ENCODE assay signal across 8 cellular contexts in genomic region chr14:75259946-75260545, GRCh38. TPM values are rescaled to one million over a fixed set of nuclear protein-coding genes. Genes with fewer than 3 reads are reported as not detected.
A peak's percentile ranks its signal among the peaks of the same experiment; 100 is the strongest.
DNase-seq lines count a peak whose midpoint lies in the region; FAIRE-seq and TF ChIP-seq lines count a peak whose summit lies in the region.

No MANE protein-coding gene starts in this region.

- H2AFZ ChIP-seq in H1 (ENCODE audit: low read length): no peak overlapping the region

- H3K4me1 Mint-ChIP-seq in Caco-2 (ENCODE audit: low read depth, unreplicated experiment) (no peaks in the 10 kb centered on the region), progenitor cell of endocrine pancreas (ENCODE audit: low read depth) (peaks cover 29% of the 10 kb centered on the region)

- H4K20me1 ChIP-seq in H1 (replicated peaks in 1 of 2; ENCODE audit: control insufficient read depth in 1 of 2, insufficient read depth in 2 of 2, low read length in 2 of 2): no peaks in the 10 kb centered on the region

- no peak overlapping the region for H2BK20ac ChIP-seq in H1 (ENCODE audit: low read length)

- H3K27ac ChIP-seq in Peyer's patch: peak overlapping the region; percentile 82 to 96 (median 92)
- no peak overlapping the region for H3K27ac ChIP-seq in H1 (ENCODE audit: low read depth, low read length)

- DNase-seq in Caco-2: no peak
- DNase-seq in Peyer's patch: no peak
- DNase-seq in H1 (ENCODE audit: low read depth in 1 of 2, low spot score in 2 of 2): no peak
- no peak for DNase-seq in progenitor cell of endocrine pancreas (ENCODE audit: low spot score, unreplicated experiment)
- no peak for DNase-seq in stimulated activated CD8-positive, alpha-beta memory T cell treated with anti-CD3 and anti-CD28 coated beads, Interleukin-4, amount 100 ng/mL, for 48 hours
- no peak for DNase-seq in dermis blood vessel endothelial cell
- DNase-seq in stimulated activated CD4-positive, alpha-beta T cell treated with anti-CD3 and anti-CD28 coated beads, Interleukin-4, amount 100 ng/mL, for 4 hours: no peak
- no peak for DNase-seq in hypothalamus (lab: John Stamatoyannopoulos, UW)

- no peak overlapping the region for H4K5ac ChIP-seq in H1 (ENCODE audit: insufficient read length, low read depth, low read length)

- BruUV-seq in Caco-2 (replicated peaks; lab: Mats Ljungman, UMichigan): no TSS peak

- CTCF ChIA-PET in Caco-2 (lab: Charles Lee): interaction anchor here (1.4 to 1.6 kb wide), 3 partner anchors 9 to 38 kb away, joined by 4 to 9 read pairs (median 6); no protein-coding TSS in a partner anchor
- CTCF ChIA-PET in H1 (lab: Charles Lee; ENCODE audit: partially characterized antibody): interaction anchor here (0.6 to 2.1 kb wide), 6 partner anchors 8 to 41 kb away, joined by 3 to 7 read pairs (median 4); no protein-coding TSS in a partner anchor

- no peak overlapping the region for H2BK15ac ChIP-seq in H1 (ENCODE audit: low read length)

- H4K8ac ChIP-seq in H1 (ENCODE audit: extremely low read depth, insufficient read depth, low read length): no peak overlapping the region

- peak overlapping the region in 2 of 4 experiments; percentile 92 to 97; a peak in 2 of 7 replicates for H3K9ac ChIP-seq in H1 (replicated peaks in 1 of 4; ENCODE audit: extremely low read depth in 1 of 4, low read depth in 3 of 4, low read length in 3 of 4)

- H3K79me2 ChIP-seq in H1 (ENCODE audit: control insufficient read depth in 1 of 2, insufficient read depth in 2 of 2, low read length in 2 of 2): no peaks in the 10 kb centered on the region

- H2AK5ac ChIP-seq in H1 (ENCODE audit: low read depth, low read length): no peak overlapping the region

- intact Hi-C loops in Caco-2 (cut with micrococcal nuclease; ENCODE audit: unreplicated experiment): loop anchor here (1.0 to 2.0 kb wide), 5 partner anchors 17 to 128 kb away; no protein-coding TSS in a partner anchor

- TF ChIP-seq CTCF in Caco-2 (IDR thresholded peaks at IDR 0.05; ENCODE audit: insufficient read depth in 1 of 2, low read depth in 1 of 2, low read length in 1 of 2, severe bottlenecking in 1 of 2, unreplicated experiment in 1 of 2): no peak
- TF ChIP-seq CTCF in Peyer's patch (IDR thresholded peaks at IDR 0.05): no peak
- no peak for TF ChIP-seq CTCF in H1 (IDR thresholded peaks at IDR 0.05; ENCODE audit: control extremely low read depth in 1 of 3, insufficient read depth in 1 of 3, low read depth in 1 of 3, low read length in 3 of 3)
- no peak for TF ChIP-seq CTCF in progenitor cell of endocrine pancreas (IDR thresholded peaks at IDR 0.05; ENCODE audit: unreplicated experiment)

- peak overlapping the region; percentile 100 for H3K27ac Mint-ChIP-seq in Caco-2 (ENCODE audit: unreplicated experiment)
- H3K27ac Mint-ChIP-seq in progenitor cell of endocrine pancreas: peak overlapping the region; percentile 97

- POLR2A ChIA-PET in Caco-2 (lab: Charles Lee) (interaction anchor here (1.4 kb wide), 1 partner anchor 19 kb away, joined by 6 read pairs; the partner anchor contains the start of gene FOS), H1 (lab: Charles Lee; ENCODE audit: partially characterized antibody) (interaction anchor here (0.7 to 5.2 kb wide), 10 partner anchors 8 to 35 kb away, joined by 3 to 54 read pairs (median 26); partner anchors contain the start of gene FOS)

- no peak overlapping the region for H3K4ac ChIP-seq in H1 (replicated peaks; ENCODE audit: insufficient read length, low read depth, low read length)

- H3K9me3 ChIP-seq in Caco-2 (no peaks in the 10 kb centered on the region), Peyer's patch (no peaks in the 10 kb centered on the region), H1 (ENCODE audit: insufficient read depth in 2 of 2, low read depth in 1 of 2, low read length in 1 of 2) (no peaks in the 10 kb centered on the region)

- no peak for TF ChIP-seq POLR2A in Peyer's patch (IDR thresholded peaks at IDR 0.05)
- no peak for TF ChIP-seq POLR2A in H1 (IDR thresholded peaks at IDR 0.05; ENCODE audit: control extremely low read depth in 1 of 2, low read depth in 2 of 2, low read length in 2 of 2)

- no peak overlapping the region for H2BK5ac ChIP-seq in H1 (ENCODE audit: low read depth, low read length)

- no peak overlapping the region for H3K4me3 ChIP-seq in Caco-2 (ENCODE audit: low read depth, low read length)
- no peak overlapping the region for H3K4me3 ChIP-seq in Peyer's patch
- H3K4me3 ChIP-seq in H1 (ENCODE audit: extremely low read depth in 1 of 4, insufficient read depth in 2 of 4, low read depth in 3 of 4, low read length in 4 of 4): peak overlapping the region in 3 of 4 experiments; percentile 66 to 67 (median 66); a peak in 4 of 8 replicates

- no peak overlapping the region for H3K23ac ChIP-seq in H1 (ENCODE audit: insufficient read length)

- TF ChIP-seq RAD21 in H1 (IDR thresholded peaks at IDR 0.05 in 1 of 2, conservative IDR thresholded peaks at IDR 0.05 in 1 of 2; ENCODE audit: low read depth in 2 of 2, low read length in 2 of 2): no peak

- H3K36me3 ChIP-seq in Caco-2 (ENCODE audit: control insufficient read depth, insufficient read depth, low read length) (no peaks in the 10 kb centered on the region), Peyer's patch (no peaks in the 10 kb centered on the region), H1 (ENCODE audit: control insufficient read depth in 2 of 4, insufficient read depth in 4 of 4, low read length in 3 of 4) (no peaks in the 10 kb centered on the region)

- H3K23me2 ChIP-seq in H1 (ENCODE audit: low read depth, low read length): peaks cover 5% of the 10 kb centered on the region; the same call in 1 of the 2 replicates

- H3K9me3 Mint-ChIP-seq in Caco-2 (ENCODE audit: unreplicated experiment): no peaks in the 10 kb centered on the region
- H3K9me3 Mint-ChIP-seq in progenitor cell of endocrine pancreas (ENCODE audit: low read depth): no peaks in the 10 kb centered on the region

- H3K27me3 Mint-ChIP-seq in Caco-2 (ENCODE audit: insufficient read depth, unreplicated experiment) (no peaks in the 10 kb centered on the region), progenitor cell of endocrine pancreas (no peaks in the 10 kb centered on the region)

- H3K27me3 ChIP-seq in Caco-2 (replicated peaks; ENCODE audit: control insufficient read depth, insufficient read depth, low read length) (no peaks in the 10 kb centered on the region), Peyer's patch (no peaks in the 10 kb centered on the region), H1 (replicated peaks in 1 of 4; ENCODE audit: control insufficient read depth in 3 of 4, extremely low read depth in 1 of 4, insufficient read depth in 3 of 4, low read length in 3 of 4) (no peaks in the 10 kb centered on the region)

- H2BK120ac ChIP-seq in H1 (replicated peaks; ENCODE audit: low read depth, low read length): no peak overlapping the region

- WGBS in H1 (ENCODE audit: extremely low coverage in 1 of 2, insufficient coverage in 1 of 2, insufficient read length in 1 of 2, insufficient replicate concordance in 2 of 2, low coverage in 1 of 2, low lambda C conversion rate in 2 of 2, missing lambda C conversion rate in 1 of 2), 2 experiments: 85% methylated on average over 6 of the region's 6 CpGs; no CpG with 5 or more reads in 1 of the 2 experiments

- H3K18ac ChIP-seq in H1 (ENCODE audit: extremely low read depth, low read length): no peak overlapping the region

- H3K36me3 Mint-ChIP-seq in Caco-2 (ENCODE audit: insufficient read depth, unreplicated experiment) (peaks cover 22% of the 10 kb centered on the region), progenitor cell of endocrine pancreas (ENCODE audit: insufficient read depth) (no peaks in the 10 kb centered on the region)

- H4K91ac ChIP-seq in H1 (replicated peaks; ENCODE audit: insufficient read length, low read length): no peak overlapping the region

- FAIRE-seq in H1 (lab: Jason Lieb, UNC): no peak

- peak overlapping the region; percentile 93 for H3K4me3 Mint-ChIP-seq in Caco-2 (ENCODE audit: unreplicated experiment)
- H3K4me3 Mint-ChIP-seq in progenitor cell of endocrine pancreas (ENCODE audit: low read depth): peak overlapping the region; percentile 32

- H3K4me2 ChIP-seq in H1 (ENCODE audit: insufficient read depth in 1 of 2, low read depth in 2 of 2, low read length in 2 of 2): peak overlapping the region; percentile 90 to 97; a peak in 3 of 4 replicates

- no peak overlapping the region for H3K14ac ChIP-seq in H1 (ENCODE audit: insufficient read length)

- no peak overlapping the region for H3K56ac ChIP-seq in H1 (replicated peaks; ENCODE audit: insufficient read length, low read depth, low read length)

- H3K4me1 ChIP-seq in Caco-2 (peaks cover 12% of the 10 kb centered on the region; the same call in 1 of the 2 replicates), Peyer's patch (peaks cover 4 to 22% (median 15%) of the 10 kb centered on the region in 4 donors), H1 (replicated peaks in 1 of 4; ENCODE audit: control insufficient read depth in 3 of 4, insufficient read depth in 4 of 4, low read length in 3 of 4) (peaks cover 0 to 6% (median 3%) of the 10 kb centered on the region in 4 experiments; a peak in 2 of 7 replicates)

- no peak overlapping the region; the same call in 1 of the 2 replicates for H2BK12ac ChIP-seq in H1 (ENCODE audit: low read depth, low read length)

- no peak for TF ChIP-seq EP300 in H1 (IDR thresholded peaks at IDR 0.05; ENCODE audit: borderline replicate concordance in 1 of 2, low read depth in 2 of 2, low read length in 2 of 2)

- no peaks in the 10 kb centered on the region for H3K79me1 ChIP-seq in H1 (ENCODE audit: low read depth, low read length)

TF ChIP-seq in H1, 55 proteins besides CTCF, POLR2A, EP300 and RAD21:
- TF ChIP-seq TAF7 (optimal IDR thresholded peaks at IDR 0.05; ENCODE audit: borderline replicate concordance, low read depth, low read length) (peak; percentile 4), JUND (IDR thresholded peaks at IDR 0.05; ENCODE audit: low read length) (no peak), POU5F1 (IDR thresholded peaks at IDR 0.05; ENCODE audit: low read depth, low read length) (no peak)

RNA-seq across cellular contexts. Expression of gene FOS, which starts 18.6 kb away (rescaled TPM):
- total RNA-seq in Caco-2 (2022): 72.7 and 73.7 TPM in 2 replicates
- 1,000 to 10,000 TPM in 1 of 4 donors, 100 to 1,000 TPM in 3; 267 to 2,466 (median 503) TPM for total RNA-seq in Peyer's patch
- 51.5 and 51.8 TPM in 2 replicates for total RNA-seq in H1 (2021; fragmentation: NEBNext Ultra II Directional; extraction: Animal tissue kit (Norgen Biotek cat#: 25700))
- polyA plus RNA-seq in H1 (2011; rRNA removed): 50.2 and 74.5 TPM in 2 replicates
- polyA plus RNA-seq in H1 (2011; cell fraction: cytosol; rRNA removed): 29.8 TPM
- polyA plus RNA-seq in H1 (2011; cell fraction: nucleus; rRNA removed): 236 TPM
- 36.4 to 90.0 TPM (median 56.1 TPM) in 4 replicates for polyA plus RNA-seq in H1 (2012, experiment 1 of 2)
- 60.5 TPM for polyA plus RNA-seq in H1 (2012, experiment 2 of 2)
- polyA plus RNA-seq in H1 (2013, experiment 1 of 2): 8.6 TPM
- polyA plus RNA-seq in H1 (2013, experiment 2 of 2): 8.3 TPM
- 35.8 and 91.1 TPM in 2 replicates for polyA minus RNA-seq in H1 (2011; rRNA and poly(A)+ RNA removed)
- polyA minus RNA-seq in H1 (2011; cell fraction: cytosol; rRNA and poly(A)+ RNA removed): 38.5 TPM
- 604 TPM for polyA minus RNA-seq in H1 (2011; cell fraction: nucleus; rRNA and poly(A)+ RNA removed)
- total RNA-seq in progenitor cell of endocrine pancreas: 73.7 and 88.8 TPM in 2 replicates
- 8.2 and 127 TPM in 2 replicates for total RNA-seq in dermis blood vessel endothelial cell

Comparison
In these comparisons a context has a peak if more than half of its experiments do, and no peak if none do; other contexts are left out.
1. H3K4me3 ChIP-seq: peak in H1 (3 of 4); none in Caco-2 (single experiment) and Peyer's patch (0 of 4).